In genomic region chr4:185142911-185143595, GRCh38 we compare ENCODE assay signal across 8 cellular contexts. TPM values are rescaled to one million over a fixed set of nuclear protein-coding genes. Genes with fewer than 3 reads are reported as not detected.
DNase-seq lines count a peak whose midpoint lies in the region; ATAC-seq and TF ChIP-seq lines count a peak whose summit lies in the region.

SLC25A4 (plus strand) TSS chr4:185143266; CDS start chr4:185143373, 107 bp downstream.

- H3K27ac Mint-ChIP-seq in activated CD4-positive, alpha-beta T cell treated with anti-CD3 and anti-CD28 coated beads, Interleukin-2, amount 10 ng/mL, durations not matched to agents 24 days and 14 days, result peak within 1 kb of the TSS; percentile 65

- POLR2A ChIA-PET in AG04449 (lab: Yijun Ruan, JAX), result interaction anchor here (1.0 to 1.2 kb wide), 4 partner anchors 9 to 409 kb away, joined by 3 to 5 read pairs (median 4); partner anchors contain the start of gene CENPU

- no peaks in the 10 kb centered on the region for H3K9me3 Mint-ChIP-seq in activated CD4-positive, alpha-beta T cell treated with anti-CD3 and anti-CD28 coated beads, Interleukin-2, amount 10 ng/mL, durations not matched to agents 24 days and 14 days

- peak within 1 kb of the TSS; percentile 88 for H3K4me3 ChIP-seq in AG04449 (ENCODE audit: low read depth, low read length)
- peak within 1 kb of the TSS; percentile 83 for H3K4me3 ChIP-seq in coronary artery

- peak; percentile 58 for TF ChIP-seq CTCF in AG04449 (IDR thresholded peaks at IDR 0.05; ENCODE audit: insufficient read depth, low read length, missing control alignments)
- TF ChIP-seq CTCF in coronary artery (IDR thresholded peaks at IDR 0.05), result no peak

- H3K4me1 Mint-ChIP-seq in activated CD4-positive, alpha-beta T cell treated with anti-CD3 and anti-CD28 coated beads, Interleukin-2, amount 10 ng/mL, durations not matched to agents 24 days and 14 days, result peaks cover 7% of the 10 kb centered on the region

- TF ChIP-seq POLR2A in GM18526 (IDR thresholded peaks at IDR 0.05; ENCODE audit: extremely low read depth, insufficient read length), result peak; percentile 99

- H3K4me3 Mint-ChIP-seq in activated CD4-positive, alpha-beta T cell treated with anti-CD3 and anti-CD28 coated beads, Interleukin-2, amount 10 ng/mL, durations not matched to agents 24 days and 14 days, result peak within 1 kb of the TSS; percentile 86

- CTCF ChIA-PET in AG04449 (lab: Yijun Ruan, JAX), result interaction anchor here (0.8 to 3.0 kb wide), 13 partner anchors 8 to 455 kb away, joined by 3 to 11 read pairs (median 4); no protein-coding TSS in a partner anchor

- ATAC-seq in HG03066 (IDR thresholded peaks at IDR 0.05; ENCODE audit: low read depth, unreplicated experiment) (peak; percentile 94), left lobe of liver (peak; percentile 91)

- peak within 1 kb of the TSS; percentile 88 to 93 for H3K27ac ChIP-seq in coronary artery

- no peaks in the 10 kb centered on the region for H3K36me3 Mint-ChIP-seq in activated CD4-positive, alpha-beta T cell treated with anti-CD3 and anti-CD28 coated beads, Interleukin-2, amount 10 ng/mL, durations not matched to agents 24 days and 14 days (ENCODE audit: low read depth)

- no peak for DNase-seq in AG04449 (ENCODE audit: low read depth, low spot score)
- peak; percentile 51 for DNase-seq in NCI-H226
- DNase-seq in activated CD4-positive, alpha-beta T cell treated with anti-CD3 and anti-CD28 coated beads, Interleukin-2, amount 10 ng/mL, durations not matched to agents 24 days and 14 days, result peak; percentile 89
- peak; percentile 89 for DNase-seq in coronary artery (ENCODE audit: low spot score)
- peak; percentile 92 for DNase-seq in left lobe of liver (ENCODE audit: low spot score)
- DNase-seq in stimulated activated CD4-positive, alpha-beta T cell treated with anti-CD3 and anti-CD28 coated beads, Interleukin-2, amount 100 ng/mL, for 48 hours, result peak; percentile 76 to 79

- intact Hi-C loops in activated CD4-positive, alpha-beta T cell treated with anti-CD3 and anti-CD28 coated beads, Interleukin-2, amount 10 ng/mL, durations not matched to agents 24 days and 14 days (cut with micrococcal nuclease), result loop anchor here (1.0 to 10.0 kb wide), 5 partner anchors 22 to 318 kb away; partner anchors contain the start of genes ACSL1, ANKRD37, HELT and LRP2BP

- H3K27me3 Mint-ChIP-seq in activated CD4-positive, alpha-beta T cell treated with anti-CD3 and anti-CD28 coated beads, Interleukin-2, amount 10 ng/mL, durations not matched to agents 24 days and 14 days, result peaks cover 65% of the 10 kb centered on the region

RNA-seq across cellular contexts. Expression of gene SLC25A4, which starts in this region (rescaled TPM):
- total RNA-seq in activated CD4-positive, alpha-beta T cell treated with anti-CD3 and anti-CD28 coated beads, Interleukin-2, amount 10 ng/mL, durations not matched to agents 24 days and 14 days, result 1.7 and 1.9 TPM in 2 replicates
- 30.6 TPM for total RNA-seq in left lobe of liver

Comparison
In these comparisons a context has a peak if more than half of its experiments do, and no peak if none do; other contexts are left out.
1. RNA of gene SLC25A4 (total RNA-seq): 30.6 TPM in left lobe of liver (single experiment); 1.7 to 1.9 TPM in activated CD4-positive, alpha-beta T cell treated with anti-CD3 and anti-CD28 coated beads, Interleukin-2, amount 10 ng/mL, durations not matched to agents 24 days and 14 days; every median in the first group is over 10 times any median in the second.